ENCODE assay signal across 8 cellular contexts in genomic region chr1:156154317-156154749, GRCh38. TPM values are rescaled to one million over a fixed set of nuclear protein-coding genes. Genes with fewer than 3 reads are reported as not detected.
A peak's percentile ranks its signal among the peaks of the same experiment; 100 is the strongest.
DNase-seq lines count a peak whose midpoint lies in the region; ATAC-seq and TF ChIP-seq lines count a peak whose summit lies in the region.

No MANE protein-coding gene starts in this region.

- peaks cover 16% of the 10 kb centered on the region for H3K27me3 Mint-ChIP-seq in osteocyte (ENCODE audit: unreplicated experiment)

- H3K27ac ChIP-seq in Panc1 (ENCODE audit: low read length) (no peak overlapping the region), left lung (peak overlapping the region in 1 of 2 donors; percentile 81)

- DNase-seq in Panc1 (ENCODE audit: low read depth, low spot score) (no peak), left lung (peak; percentile 77 to 89), hepatic stellate cell (ENCODE audit: low spot score) (no peak), NCI-H2107 treated with DMSO at 0.1 percent for 48 hours (lab: John Stamatoyannopoulos, UW; ENCODE audit: unreplicated experiment) (no peak), NCI-H128 (lab: John Stamatoyannopoulos, UW; ENCODE audit: unreplicated experiment) (no peak), osteocyte (ENCODE audit: extremely low spot score, unreplicated experiment) (no peak)

- no peaks in the 10 kb centered on the region for H3K9me3 ChIP-seq in Panc1 (ENCODE audit: control insufficient read depth, insufficient read depth, low read depth, low read length)
- no peaks in the 10 kb centered on the region for H3K9me3 ChIP-seq in left lung

- no TSS peak for BruUV-seq in Panc1 (replicated peaks; lab: Mats Ljungman, UMichigan)

- no peak overlapping the region for H3K27ac Mint-ChIP-seq in osteocyte (ENCODE audit: unreplicated experiment)

- TF ChIP-seq CTCF in Panc1 (IDR thresholded peaks at IDR 0.05) (no peak), left lung (IDR thresholded peaks at IDR 0.05) (no peak), osteocyte (IDR thresholded peaks at IDR 0.05) (no peak)

- peak; percentile 57 for ATAC-seq in GM18502 (IDR thresholded peaks at IDR 0.05; ENCODE audit: poor library complexity, unreplicated experiment)
- peak; percentile 54 for ATAC-seq in GM21786 (IDR thresholded peaks at IDR 0.05; ENCODE audit: unreplicated experiment)
- ATAC-seq in Panc1, result peak; percentile 14; the same call in 1 of the 2 replicates
- peak; percentile 77 for ATAC-seq in left lung

- H3K36me3 Mint-ChIP-seq in osteocyte (ENCODE audit: unreplicated experiment), result no peaks in the 10 kb centered on the region

- POLR2A ChIA-PET in Panc1 (lab: Charles Lee), result interaction anchor here (0.6 kb wide), 1 partner anchor 29 kb away, joined by 7 read pairs; no protein-coding TSS in a partner anchor

- intact Hi-C loops in Panc1 (cut with micrococcal nuclease; ENCODE audit: unreplicated experiment), result no loop called here
- intact Hi-C loops in left lung (cut with DNase I), result no loop called here

- no peaks in the 10 kb centered on the region for H3K9me3 Mint-ChIP-seq in osteocyte (ENCODE audit: unreplicated experiment)

- no peak overlapping the region for H3K4me3 ChIP-seq in Panc1 (ENCODE audit: low read depth in 2 of 2, low read length in 2 of 2)
- peak overlapping the region in 1 of 2 donors; percentile 47 for H3K4me3 ChIP-seq in left lung

- H3K27me3 ChIP-seq in Panc1 (ENCODE audit: control insufficient read depth, insufficient read depth, low read length) (no peaks in the 10 kb centered on the region), left lung (peaks cover 0 to 11% of the 10 kb centered on the region in 2 donors)

- H3K36me3 ChIP-seq in Panc1 (ENCODE audit: control insufficient read depth, insufficient read depth, low read length) (no peaks in the 10 kb centered on the region), left lung (peaks cover 0 to 25% of the 10 kb centered on the region in 2 donors)

- H3K4me3 Mint-ChIP-seq in osteocyte (ENCODE audit: unreplicated experiment), result no peak overlapping the region

- H3K4me1 Mint-ChIP-seq in osteocyte (ENCODE audit: unreplicated experiment), result no peaks in the 10 kb centered on the region

- in situ Hi-C loops in Panc1 (cut with HindIII; ENCODE audit: low pct_unique_long_range_greater_than_20kb, low sequenced_read_pairs), result no loop called here

- H3K4me1 ChIP-seq in Panc1 (ENCODE audit: control insufficient read depth, insufficient read depth, low read length), result no peaks in the 10 kb centered on the region; the same call in 1 of the 2 replicates
- H3K4me1 ChIP-seq in left lung, result peaks cover 0 to 67% of the 10 kb centered on the region in 2 donors

- CTCF ChIA-PET in Panc1 (lab: Charles Lee), result no interaction called here

RNA-seq across cellular contexts. Expression of gene SEMA4A, which starts 0.9 kb away (rescaled TPM):
- total RNA-seq in Panc1 (2021; ENCODE audit: unreplicated experiment), result 0.21 TPM
- 0.22 TPM for polyA plus RNA-seq in Panc1 (2012; ENCODE audit: insufficient read length)
- 10 to 100 TPM; 25.4 to 41.3 TPM for total RNA-seq in left lung
- total RNA-seq in osteocyte, result 1.6 and 1.8 TPM in 2 replicates

RNA-seq across cellular contexts. Expression of gene SLC25A44, which starts 39.6 kb away (rescaled TPM):
- total RNA-seq in Panc1 (2021; ENCODE audit: unreplicated experiment) (33.0 TPM), left lung (10 to 100 TPM; 19.2 to 29.1 TPM), osteocyte (20.2 and 23.4 TPM in 2 replicates)
- 20.0 TPM for polyA plus RNA-seq in Panc1 (2012; ENCODE audit: insufficient read length)

RNA-seq across cellular contexts. Expression of gene LMNA, which starts 39.8 kb away (rescaled TPM):
- total RNA-seq in Panc1 (2021; ENCODE audit: unreplicated experiment) (691 TPM), left lung (100 to 1,000 TPM; 425 to 437 TPM), osteocyte (733 and 792 TPM in 2 replicates)
- polyA plus RNA-seq in Panc1 (2012; ENCODE audit: insufficient read length), result 726 TPM

RNA-seq across cellular contexts. Expression of gene PMF1, which starts 58.5 kb away (rescaled TPM):
- total RNA-seq in Panc1 (2021; ENCODE audit: unreplicated experiment) (57.5 TPM), left lung (10 to 100 TPM; 40.1 to 49.6 TPM), osteocyte (54.1 and 57.0 TPM in 2 replicates)
- 55.0 TPM for polyA plus RNA-seq in Panc1 (2012; ENCODE audit: insufficient read length)

Comparison
In these comparisons a context has a peak if more than half of its experiments do, and no peak if none do; other contexts are left out.
1. ATAC-seq: peak in every context shown above with its lines; median percentile 77 in left lung; 57 in GM18502; 54 in GM21786; 14 in Panc1.
2. DNase-seq: peak in left lung (2 of 2); none in Panc1 (single experiment), hepatic stellate cell (single experiment), NCI-H2107 treated with DMSO at 0.1 percent for 48 hours (single experiment), NCI-H128 (single experiment) and osteocyte (single experiment).